10 cellular contexts compared by ENCODE assay signal in the genomic region with DNA sequence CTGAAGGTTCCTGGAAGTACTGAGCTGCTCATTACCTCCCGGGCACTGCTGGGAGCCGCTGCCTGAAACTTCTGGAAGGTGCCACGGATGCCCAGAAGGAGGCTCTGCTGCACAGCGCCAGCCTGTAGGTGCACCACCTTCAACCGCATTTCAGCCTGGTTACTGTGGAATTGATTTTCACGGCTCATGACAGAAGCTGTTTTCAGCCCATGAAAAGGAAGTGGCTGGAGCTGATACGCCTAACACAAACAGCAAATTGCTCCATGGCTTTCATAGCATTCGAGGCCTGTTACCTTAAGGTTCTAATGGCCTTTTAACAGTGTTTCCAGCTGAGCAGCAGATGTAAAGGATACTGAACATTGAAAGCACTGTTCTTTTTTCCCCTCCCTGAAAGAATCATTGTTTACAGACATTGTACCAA. TPM values are rescaled to one million over a fixed set of nuclear protein-coding genes. Genes with fewer than 3 reads are reported as not detected.
A peak's percentile ranks its signal among the peaks of the same experiment; 100 is the strongest.
DNase-seq lines count a peak whose midpoint lies in the region; ATAC-seq, FAIRE-seq and TF ChIP-seq lines count a peak whose summit lies in the region.
"Had no signal": no experiment of that assay in that cellular context is flagged by ENCODE, and none has a peak within 500 bp of the region (broad histone marks: within the 10 kb centered on the region; RNA-seq: fewer than 3 reads in every experiment).

No MANE protein-coding gene starts in this region.

- TF ChIP-seq CTCF in D721Med (IDR thresholded peaks at IDR 0.05; ENCODE audit: insufficient read depth, missing control alignments) (peak; percentile 42), WTC11 (IDR thresholded peaks at IDR 0.05) (no peak), lung (IDR thresholded peaks at IDR 0.05; ENCODE audit: control extremely low read depth, extremely low read depth) (no peak)

- peak overlapping the region; percentile 76; the same call in 1 of the 2 replicates for H3K27ac Mint-ChIP-seq in WTC11
- H3K27ac Mint-ChIP-seq: activated naive CD4-positive, alpha-beta T cell treated with anti-CD3 and anti-CD28 coated beads, Interleukin-2, amount 50 U/mL, for 24 hours had no signal

- no peaks in the 10 kb centered on the region for H3K36me3 ChIP-seq in lung (ENCODE audit: control insufficient read depth in 2 of 2, insufficient read depth in 2 of 2, low read length in 2 of 2)

- no peaks in the 10 kb centered on the region for H3K36me3 Mint-ChIP-seq in WTC11
- H3K36me3 Mint-ChIP-seq: activated naive CD4-positive, alpha-beta T cell treated with anti-CD3 and anti-CD28 coated beads, Interleukin-2, amount 50 U/mL, for 24 hours had no signal

- H3K27me3 Mint-ChIP-seq in WTC11 (ENCODE audit: low read depth): no peaks in the 10 kb centered on the region

- H3K4me1 ChIP-seq in lung (ENCODE audit: control insufficient read depth in 2 of 2, insufficient read depth in 2 of 2, low read length in 2 of 2): no peaks in the 10 kb centered on the region

- no peaks in the 10 kb centered on the region for H3K9me3 ChIP-seq in lung (ENCODE audit: control insufficient read depth in 2 of 2, insufficient read depth in 1 of 2, low read length in 1 of 2)

- CTCF ChIA-PET in WTC11 (lab: Charles Lee): interaction anchor here (0.6 to 2.7 kb wide), 13 partner anchors 10 to 815 kb away, joined by 3 to 10 read pairs (median 4); no protein-coding TSS in a partner anchor

- H3K9me3 Mint-ChIP-seq in WTC11: peaks cover 9% of the 10 kb centered on the region

- no peak for FAIRE-seq in D721Med (lab: Jason Lieb, UNC)

- WGBS in lung, 2 donors: 57 to 65% methylated on average over 8 of the region's 8 CpGs

- H3K27me3 ChIP-seq in lung (ENCODE audit: control insufficient read depth, insufficient read depth): no peaks in the 10 kb centered on the region

- H3K4me3 ChIP-seq in lung: no peak overlapping the region

- peak; percentile 78 for ATAC-seq in WTC11
- peak; percentile 58 for ATAC-seq in lung (ENCODE audit: insufficient read depth, low FRiP score)
- ATAC-seq in GM21528 (IDR thresholded peaks at IDR 0.05; ENCODE audit: low FRiP score, unreplicated experiment): no peak
- ATAC-seq in HG03095 (IDR thresholded peaks at IDR 0.05; ENCODE audit: unreplicated experiment): no peak

- DNase-seq in D721Med (ENCODE audit: insufficient read length, low spot score) (no peak), NCI-H146 treated with DMSO at 0.1 percent for 48 hours (lab: John Stamatoyannopoulos, UW; ENCODE audit: unreplicated experiment) (peak; percentile 96), WTC11 (ENCODE audit: low spot score) (peak; percentile 61), lung (ENCODE audit: low spot score) (no peak), AG08396 (ENCODE audit: low spot score) (no peak)
- DNase-seq in stimulated activated CD4-positive, alpha-beta T cell treated with anti-CD3 and anti-CD28 coated beads, Interleukin-2, amount 100 ng/mL, for 48 hours: no peak

- H3K27ac ChIP-seq in lung (ENCODE audit: low read depth in 1 of 2, low read length in 1 of 2): no peak overlapping the region
- H3K27ac ChIP-seq: KMS-11 had no signal

- H3K4me1 Mint-ChIP-seq in WTC11: peaks cover 74% of the 10 kb centered on the region
- H3K4me1 Mint-ChIP-seq: activated naive CD4-positive, alpha-beta T cell treated with anti-CD3 and anti-CD28 coated beads, Interleukin-2, amount 50 U/mL, for 24 hours had no signal

- POLR2A ChIA-PET in WTC11 (lab: Charles Lee): no interaction called here

- H3K4me3 Mint-ChIP-seq in WTC11: no peak overlapping the region
- H3K4me3 Mint-ChIP-seq: activated naive CD4-positive, alpha-beta T cell treated with anti-CD3 and anti-CD28 coated beads, Interleukin-2, amount 50 U/mL, for 24 hours had no signal

TF ChIP-seq in WTC11, 78 proteins besides CTCF, POLR2A, EP300 and RAD21:
- TF ChIP-seq NFYB (CRISPR knock-in tag; conservative IDR thresholded peaks at IDR 0.05; ENCODE audit: low read depth) (no peak), GABPB1 (CRISPR knock-in tag; IDR thresholded peaks at IDR 0.05) (peak; percentile 69; the same call in 1 of the 2 replicates), CREM (CRISPR knock-in tag; IDR thresholded peaks at IDR 0.05) (0 out of 2 replicates have a peak, but pooled peaks have one; percentile 23), FOXJ3 (CRISPR knock-in tag; IDR thresholded peaks at IDR 0.05; ENCODE audit: borderline replicate concordance) (no peak)

RNA-seq across cellular contexts. Expression of gene GPC6, which starts 22.0 kb away (rescaled TPM):
- total RNA-seq in WTC11 (2021) (19.5 to 24.3 TPM (median 24.2 TPM) in 3 replicates), lung (10 to 100 TPM in 1 of 2 donors, 1 to 10 TPM in 1; 7.3 to 31.4 TPM)
- polyA plus RNA-seq in lung: 1 to 10 TPM in 1 of 2 donors, under 1 TPM in 1; 0.45 to 2.3 TPM

Comparison
In these comparisons a context has a peak if more than half of its experiments do, and no peak if none do; other contexts are left out.
1. DNase-seq: peak in NCI-H146 treated with DMSO at 0.1 percent for 48 hours (single experiment) and WTC11 (single experiment); none in D721Med (single experiment), lung (single experiment), stimulated activated CD4-positive, alpha-beta T cell treated with anti-CD3 and anti-CD28 coated beads, Interleukin-2, amount 100 ng/mL, for 48 hours (0 of 2) and AG08396 (single experiment).
2. ATAC-seq: peak in WTC11 (single experiment) and lung (single experiment); none in GM21528 (single experiment) and HG03095 (single experiment).